In genomic region chr5:25241981-25242380, GRCh38 we compare ENCODE assay signal across 24 cellular contexts.
"Had no signal": no experiment of that assay in that cellular context is flagged by ENCODE, and none has a peak within 500 bp of the region (broad histone marks: within the 10 kb centered on the region; RNA-seq: fewer than 3 reads in every experiment).

No MANE protein-coding gene starts in this region.

- H3K27ac ChIP-seq: PC-9, Peyer's patch had no signal

- H3K4me3 ChIP-seq: MG63, PC-9, Peyer's patch had no signal

- H3K4me1 ChIP-seq: Peyer's patch had no signal

- H3K36me3 ChIP-seq: MG63, Peyer's patch had no signal

- H3K9me3 ChIP-seq: MG63, Peyer's patch, SK-N-SH had no signal

- DNase-seq: IMR-90; Karpas-422; KG1; MG63; NCI-H1092 treated with DMSO at 0.1 percent for 48 hours; NCI-H1436; NCI-H187; NCI-H2029; NCI-H2081 treated with DMSO at 0.1 percent for 48 hours; NCI-H2171; NCI-H226; NCI-H446; NCI-H510A; NCI-H524 treated with DMSO at 0.1 percent for 48 hours; NCI-H69; NCI-H774; NK-92 treated with Interleukin-12 subunit alpha and Interleukin-12 subunit beta, amount 100 ng/mL, for 24 hours; OCI-M1; PC-9; Peyer's patch; Right ventricle myocardium superior; SK-N-SH; SW 1271 had no signal

- H3K9ac ChIP-seq: SK-N-SH had no signal

- H3K4me2 ChIP-seq: PC-9, SK-N-SH had no signal

- ATAC-seq: HepG2 had no signal

- H2AFZ ChIP-seq: PC-9 had no signal

- H3K27me3 ChIP-seq: MG63, Peyer's patch had no signal
